ENCODE assay signal across 24 cellular contexts in genomic region chrX:153769158-153769864, GRCh38. TPM values are rescaled to one million over a fixed set of nuclear protein-coding genes. Genes with fewer than 3 reads are reported as not detected.
A peak's percentile ranks its signal among the peaks of the same experiment; 100 is the strongest.
DNase-seq lines count a peak whose midpoint lies in the region; TF ChIP-seq lines count a peak whose summit lies in the region.
"Had no signal": no experiment of that assay in that cellular context is flagged by ENCODE, and none has a peak within 500 bp of the region (broad histone marks: within the 10 kb centered on the region; RNA-seq: fewer than 3 reads in every experiment).

No MANE protein-coding gene starts in this region.

- no peak overlapping the region for H3K4me3 ChIP-seq in H7 (ENCODE audit: insufficient read depth, low read depth, low read length)
- no peak overlapping the region for H3K4me3 ChIP-seq in spleen
- H3K4me3 ChIP-seq: esophagus muscularis mucosa, tibial artery had no signal

- peaks cover 0 to 33% (median 15%) of the 10 kb centered on the region in 6 donors for H3K4me1 ChIP-seq in spleen

- no peaks in the 10 kb centered on the region for H3K9me3 Mint-ChIP-seq in glutamatergic neuron (ENCODE audit: unreplicated experiment)
- no peaks in the 10 kb centered on the region for H3K9me3 Mint-ChIP-seq in immature natural killer cell
- H3K9me3 Mint-ChIP-seq: activated CD8-positive, alpha-beta T cell treated with anti-CD3 and anti-CD28 coated beads for 36 hours; activated naive CD8-positive, alpha-beta T cell treated with anti-CD3 and anti-CD28 coated beads for 36 hours; activated T-helper 1 cell treated with anti-CD3 and anti-CD28 coated beads, Interleukin-12 subunit alpha, Interleukin-12 subunit beta, Interleukin-2, Interleukin-4 antibody, amounts not matched to agents 30 ng/mL and 10 ng/mL and 1 ng/mL, durations not matched to agents 14 hours and 24 hours and 36 hours; WTC11 had no signal

- DNase-seq in activated CD8-positive, alpha-beta memory T cell treated with anti-CD3 and anti-CD28 coated beads, Interleukin-2, amount 50 U/mL, for 4 hours, result peak; percentile 7
- no peak for DNase-seq in activated CD8-positive, alpha-beta memory T cell treated with anti-CD3 and anti-CD28 coated beads for 24 hours
- peak; percentile 63 for DNase-seq in H7
- peak; percentile 6 for DNase-seq in glutamatergic neuron
- peak; percentile 71 for DNase-seq in spleen
- DNase-seq in NCI-H748 (lab: John Stamatoyannopoulos, UW; ENCODE audit: unreplicated experiment), result no peak
- DNase-seq in effector CD8-positive, alpha-beta T cell (lab: John Stamatoyannopoulos, UW), result no peak
- no peak for DNase-seq in immature natural killer cell
- DNase-seq: activated CD8-positive, alpha-beta T cell treated with anti-CD3 and anti-CD28 coated beads for 36 hours; activated naive CD8-positive, alpha-beta T cell treated with anti-CD3 and anti-CD28 coated beads for 36 hours; cerebellar nuclear complex; effector memory CD4-positive, alpha-beta T cell; HCEC 1CT; hippocampal formation; NCI-H1694; NCI-H526; stimulated activated CD4-positive, alpha-beta T cell treated with anti-CD3 and anti-CD28 coated beads, Interleukin-4, amount 100 ng/mL, for 24 hours; stimulated activated naive CD4-positive, alpha-beta T cell treated with Interleukin-2 at 50 U/mL for 16 hours; tibial artery had no signal

- H3K9me3 ChIP-seq in spleen, result no peaks in the 10 kb centered on the region
- H3K9me3 ChIP-seq: esophagus muscularis mucosa, tibial artery had no signal

- H3K36me3 ChIP-seq in H7 (replicated peaks; ENCODE audit: control insufficient read depth, insufficient read depth, low read length), result no peaks in the 10 kb centered on the region
- no peaks in the 10 kb centered on the region for H3K36me3 ChIP-seq in spleen

- no peaks in the 10 kb centered on the region for H3K27me3 Mint-ChIP-seq in glutamatergic neuron (ENCODE audit: unreplicated experiment)
- H3K27me3 Mint-ChIP-seq in immature natural killer cell (ENCODE audit: low read depth in 3 of 3), result peaks cover 0 to 2% (median 0%) of the 10 kb centered on the region in 3 donors
- H3K27me3 Mint-ChIP-seq: activated CD8-positive, alpha-beta T cell treated with anti-CD3 and anti-CD28 coated beads for 36 hours; activated naive CD8-positive, alpha-beta T cell treated with anti-CD3 and anti-CD28 coated beads for 36 hours had no signal

- 85 to 96% (median 92%) methylated on average over 8 to 23 of the region's 23 CpGs for WGBS in spleen, 5 donors

- H3K4me3 Mint-ChIP-seq in glutamatergic neuron (ENCODE audit: unreplicated experiment), result no peak overlapping the region
- no peak overlapping the region for H3K4me3 Mint-ChIP-seq in immature natural killer cell
- H3K4me3 Mint-ChIP-seq: activated naive CD8-positive, alpha-beta T cell treated with anti-CD3 and anti-CD28 coated beads for 36 hours; activated T-helper 1 cell treated with anti-CD3 and anti-CD28 coated beads, Interleukin-12 subunit alpha, Interleukin-12 subunit beta, Interleukin-2, Interleukin-4 antibody, amounts not matched to agents 30 ng/mL and 10 ng/mL and 1 ng/mL, durations not matched to agents 14 hours and 24 hours and 36 hours; WTC11 had no signal

- TF ChIP-seq CTCF in glutamatergic neuron (IDR thresholded peaks at IDR 0.05; ENCODE audit: partially characterized antibody, unreplicated experiment) (no peak), spleen (IDR thresholded peaks at IDR 0.05 in 8 of 11, conservative IDR thresholded peaks at IDR 0.05 in 3 of 11) (no peak)

- H3K27me3 ChIP-seq in H7 (ENCODE audit: control insufficient read depth, insufficient read depth, low read length), result no peaks in the 10 kb centered on the region
- H3K27me3 ChIP-seq in spleen (replicated peaks in 1 of 7), result peaks cover 0 to 6% (median 0%) of the 10 kb centered on the region in 7 donors
- H3K27me3 ChIP-seq: esophagus muscularis mucosa, tibial artery had no signal

- H3K27ac ChIP-seq in spleen, result no peak overlapping the region
- H3K27ac ChIP-seq: esophagus muscularis mucosa, KMS-11, tibial artery had no signal

- intact Hi-C loops in spleen (cut with DNase I; ENCODE audit: low total_unique reads), result no loop called here

- TF ChIP-seq POLR2A in spleen (IDR thresholded peaks at IDR 0.05), result no peak

- H3K36me3 Mint-ChIP-seq in glutamatergic neuron (ENCODE audit: unreplicated experiment), result no peaks in the 10 kb centered on the region
- H3K36me3 Mint-ChIP-seq in immature natural killer cell, result no peaks in the 10 kb centered on the region
- H3K36me3 Mint-ChIP-seq: activated naive CD8-positive, alpha-beta T cell treated with anti-CD3 and anti-CD28 coated beads for 36 hours; WTC11 had no signal

- H3K27ac Mint-ChIP-seq in glutamatergic neuron (ENCODE audit: unreplicated experiment) (no peak overlapping the region), immature natural killer cell (no peak overlapping the region)
- H3K27ac Mint-ChIP-seq: activated CD8-positive, alpha-beta T cell treated with anti-CD3 and anti-CD28 coated beads for 36 hours; activated naive CD8-positive, alpha-beta T cell treated with anti-CD3 and anti-CD28 coated beads for 36 hours; activated T-helper 1 cell treated with anti-CD3 and anti-CD28 coated beads, Interleukin-12 subunit alpha, Interleukin-12 subunit beta, Interleukin-2, Interleukin-4 antibody, amounts not matched to agents 30 ng/mL and 10 ng/mL and 1 ng/mL, durations not matched to agents 14 hours and 24 hours and 36 hours; WTC11 had no signal

- H3K4me1 Mint-ChIP-seq in glutamatergic neuron (ENCODE audit: low read depth, unreplicated experiment) (no peaks in the 10 kb centered on the region), immature natural killer cell (no peaks in the 10 kb centered on the region)

RNA-seq across cellular contexts. Expression of gene PLXNB3, which starts 5.3 kb away (rescaled TPM):
- total RNA-seq in H7 (2014; rRNA removed; shearing (Covaris generic)), result 0.07 TPM in 1 of 2 replicates, not detected in the other
- total RNA-seq in glutamatergic neuron (ENCODE audit: unreplicated experiment) (5.8 TPM), spleen (1 to 10 TPM in 6 of 7 donors, under 1 TPM in 1; 0.68 to 2.8 (median 1.7) TPM)
- polyA plus RNA-seq in spleen (1 to 10 TPM in 1 of 3 donors, under 1 TPM in 2; 0.48 to 1.5 (median 0.49) TPM), immature natural killer cell (not detected)
- total RNA-seq: A673 had no signal

RNA-seq across cellular contexts. Expression of gene SRPK3, which starts 11.5 kb away (rescaled TPM):
- not detected in 2 replicates for total RNA-seq in H7 (2014; rRNA removed; shearing (Covaris generic))
- not detected for total RNA-seq in glutamatergic neuron (ENCODE audit: unreplicated experiment)
- total RNA-seq in spleen, result not detected
- under 1 TPM; 0.03 to 0.26 (median 0.07) TPM for polyA plus RNA-seq in spleen
- not detected for polyA plus RNA-seq in immature natural killer cell
- total RNA-seq: A673; activated naive CD8-positive, alpha-beta T cell treated with anti-CD3 and anti-CD28 coated beads for 36 hours; activated T-helper 1 cell treated with anti-CD3 and anti-CD28 coated beads, Interleukin-12 subunit alpha, Interleukin-12 subunit beta, Interleukin-2, Interleukin-4 antibody, amounts not matched to agents 30 ng/mL and 10 ng/mL and 1 ng/mL, durations not matched to agents 14 hours and 24 hours and 36 hours; WTC11 had no signal

RNA-seq across cellular contexts. Expression of gene IDH3G, which starts 24.9 kb away (rescaled TPM):
- total RNA-seq in H7 (2014; rRNA removed; shearing (Covaris generic)), result 63.3 and 76.2 TPM in 2 replicates
- total RNA-seq in glutamatergic neuron (ENCODE audit: unreplicated experiment) (56.7 TPM), spleen (10 to 100 TPM; 51.8 to 92.7 (median 68.7) TPM)
- polyA plus RNA-seq in spleen (10 to 100 TPM; 32.7 to 47.0 (median 41.3) TPM), immature natural killer cell (100 to 1,000 TPM in 2 of 3 donors, 10 to 100 TPM in 1; 95.6 to 131 (median 118) TPM)

RNA-seq across cellular contexts. Expression of gene SSR4, which starts 25.2 kb away (rescaled TPM):
- 148 and 198 TPM in 2 replicates for total RNA-seq in H7 (2014; rRNA removed; shearing (Covaris generic))
- total RNA-seq in glutamatergic neuron (ENCODE audit: unreplicated experiment), result 277 TPM
- 100 to 1,000 TPM; 144 to 307 (median 217) TPM for total RNA-seq in spleen
- polyA plus RNA-seq in spleen, result 100 to 1,000 TPM; 357 to 488 (median 359) TPM
- 100 to 1,000 TPM; 535 to 803 (median 726) TPM for polyA plus RNA-seq in immature natural killer cell

RNA-seq across cellular contexts. Expression of gene ABCD1, which starts 44.7 kb away (rescaled TPM):
- 12.2 and 17.1 TPM in 2 replicates for total RNA-seq in H7 (2014; rRNA removed; shearing (Covaris generic))
- 13.5 TPM for total RNA-seq in glutamatergic neuron (ENCODE audit: unreplicated experiment)
- total RNA-seq in spleen, result 10 to 100 TPM; 14.9 to 28.1 (median 23.2) TPM
- polyA plus RNA-seq in spleen, result 1 to 10 TPM; 5.1 to 9.7 (median 6.9) TPM
- polyA plus RNA-seq in immature natural killer cell, result 1 to 10 TPM; 1.7 to 3.2 (median 2.0) TPM

Comparison
In these comparisons a context has a peak if more than half of its experiments do, and no peak if none do; other contexts are left out.
1. DNase-seq: peak in activated CD8-positive, alpha-beta memory T cell treated with anti-CD3 and anti-CD28 coated beads, Interleukin-2, amount 50 U/mL, for 4 hours (single experiment), H7 (single experiment), glutamatergic neuron (single experiment) and spleen (single experiment); none in activated CD8-positive, alpha-beta memory T cell treated with anti-CD3 and anti-CD28 coated beads for 24 hours (single experiment), NCI-H748 (single experiment), effector CD8-positive, alpha-beta T cell (single experiment) and immature natural killer cell (0 of 3).